ENCODE assay signal across 1 cellular context in genomic region chr7:24572014-24572413, GRCh38.
TF ChIP-seq lines count a peak whose summit lies in the region.

No MANE protein-coding gene starts in this region.

TF ChIP-seq in GM12878, 131 proteins besides CTCF, POLR2A, EP300 and RAD21 (continued from another document):
- TF ChIP-seq IRF3 (IDR thresholded peaks at IDR 0.05) = no peak
- TF ChIP-seq EGR1 (IDR thresholded peaks at IDR 0.05; ENCODE audit: borderline replicate concordance in 1 of 2, low read depth in 2 of 2, low read length in 2 of 2) = no peak
